In the genomic region with DNA sequence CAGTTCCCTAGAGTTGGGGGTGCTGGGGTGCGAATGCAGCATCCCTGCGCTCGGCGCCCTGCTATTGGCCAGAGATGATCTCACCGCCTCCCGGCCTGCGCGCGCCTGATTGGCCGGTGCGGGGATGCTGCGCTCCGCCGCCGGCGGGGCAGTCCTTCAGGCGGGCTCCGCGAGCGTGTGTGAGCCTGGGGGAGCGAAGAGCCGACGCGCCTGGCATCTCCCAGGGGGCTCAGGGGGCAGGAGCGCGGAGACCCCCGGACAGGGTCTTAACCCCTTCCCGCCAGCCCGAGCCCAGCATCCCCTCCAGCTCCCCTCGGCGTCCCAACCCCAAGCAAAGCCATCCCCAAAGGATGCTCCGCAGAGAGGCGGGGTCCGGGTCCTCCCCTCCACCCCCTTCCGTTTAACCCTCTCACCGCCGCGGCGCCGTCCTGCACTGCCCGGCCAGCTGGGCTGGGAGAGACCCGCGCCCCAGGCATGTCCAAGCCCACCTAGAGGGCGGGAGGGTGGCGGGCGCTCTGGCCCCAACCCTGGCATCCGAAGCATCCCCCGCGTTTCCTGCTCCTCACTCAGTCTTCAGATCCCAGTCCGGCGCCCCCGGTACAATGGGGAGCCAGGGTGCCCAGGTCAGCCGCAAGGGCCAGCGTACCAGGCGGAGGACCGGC, we compare ENCODE assay signal across 1 cellular context.
TF ChIP-seq lines count a peak whose summit lies in the region.

No MANE protein-coding gene starts in this region.

TF ChIP-seq in K562, 482 proteins besides CTCF, POLR2A, EP300 and RAD21 (continued from another document and continues in another):
- TF ChIP-seq CTCFL (IDR thresholded peaks at IDR 0.05; ENCODE audit: borderline replicate concordance, insufficient read depth, low read depth, low read length, poor library complexity, severe bottlenecking), result no peak
- TF ChIP-seq ELF1 (tag; IDR thresholded peaks at IDR 0.05), result no peak
- no peak for TF ChIP-seq ZNF239 (CRISPR knock-in tag; IDR thresholded peaks at IDR 0.05)
- no peak for TF ChIP-seq HMG20A (CRISPR knock-in tag; conservative IDR thresholded peaks at IDR 0.05)
- no peak for TF ChIP-seq AFF1 (IDR thresholded peaks at IDR 0.05; ENCODE audit: low read depth in 1 of 2, partially characterized antibody in 2 of 2)
- peak; percentile 87 for TF ChIP-seq JUND (IDR thresholded peaks at IDR 0.05; ENCODE audit: borderline replicate concordance, low read depth, low read length)
- TF ChIP-seq JUND (tag; IDR thresholded peaks at IDR 0.05; ENCODE audit: borderline replicate concordance, low read depth, low read length), result peak; percentile 77; the same call in 2 of the 3 replicates
- TF ChIP-seq TGIF2 (CRISPR knock-in tag; IDR thresholded peaks at IDR 0.05), result no peak
- no peak for TF ChIP-seq ARID4B (CRISPR knock-in tag; IDR thresholded peaks at IDR 0.05)
- TF ChIP-seq, protein P1, sequence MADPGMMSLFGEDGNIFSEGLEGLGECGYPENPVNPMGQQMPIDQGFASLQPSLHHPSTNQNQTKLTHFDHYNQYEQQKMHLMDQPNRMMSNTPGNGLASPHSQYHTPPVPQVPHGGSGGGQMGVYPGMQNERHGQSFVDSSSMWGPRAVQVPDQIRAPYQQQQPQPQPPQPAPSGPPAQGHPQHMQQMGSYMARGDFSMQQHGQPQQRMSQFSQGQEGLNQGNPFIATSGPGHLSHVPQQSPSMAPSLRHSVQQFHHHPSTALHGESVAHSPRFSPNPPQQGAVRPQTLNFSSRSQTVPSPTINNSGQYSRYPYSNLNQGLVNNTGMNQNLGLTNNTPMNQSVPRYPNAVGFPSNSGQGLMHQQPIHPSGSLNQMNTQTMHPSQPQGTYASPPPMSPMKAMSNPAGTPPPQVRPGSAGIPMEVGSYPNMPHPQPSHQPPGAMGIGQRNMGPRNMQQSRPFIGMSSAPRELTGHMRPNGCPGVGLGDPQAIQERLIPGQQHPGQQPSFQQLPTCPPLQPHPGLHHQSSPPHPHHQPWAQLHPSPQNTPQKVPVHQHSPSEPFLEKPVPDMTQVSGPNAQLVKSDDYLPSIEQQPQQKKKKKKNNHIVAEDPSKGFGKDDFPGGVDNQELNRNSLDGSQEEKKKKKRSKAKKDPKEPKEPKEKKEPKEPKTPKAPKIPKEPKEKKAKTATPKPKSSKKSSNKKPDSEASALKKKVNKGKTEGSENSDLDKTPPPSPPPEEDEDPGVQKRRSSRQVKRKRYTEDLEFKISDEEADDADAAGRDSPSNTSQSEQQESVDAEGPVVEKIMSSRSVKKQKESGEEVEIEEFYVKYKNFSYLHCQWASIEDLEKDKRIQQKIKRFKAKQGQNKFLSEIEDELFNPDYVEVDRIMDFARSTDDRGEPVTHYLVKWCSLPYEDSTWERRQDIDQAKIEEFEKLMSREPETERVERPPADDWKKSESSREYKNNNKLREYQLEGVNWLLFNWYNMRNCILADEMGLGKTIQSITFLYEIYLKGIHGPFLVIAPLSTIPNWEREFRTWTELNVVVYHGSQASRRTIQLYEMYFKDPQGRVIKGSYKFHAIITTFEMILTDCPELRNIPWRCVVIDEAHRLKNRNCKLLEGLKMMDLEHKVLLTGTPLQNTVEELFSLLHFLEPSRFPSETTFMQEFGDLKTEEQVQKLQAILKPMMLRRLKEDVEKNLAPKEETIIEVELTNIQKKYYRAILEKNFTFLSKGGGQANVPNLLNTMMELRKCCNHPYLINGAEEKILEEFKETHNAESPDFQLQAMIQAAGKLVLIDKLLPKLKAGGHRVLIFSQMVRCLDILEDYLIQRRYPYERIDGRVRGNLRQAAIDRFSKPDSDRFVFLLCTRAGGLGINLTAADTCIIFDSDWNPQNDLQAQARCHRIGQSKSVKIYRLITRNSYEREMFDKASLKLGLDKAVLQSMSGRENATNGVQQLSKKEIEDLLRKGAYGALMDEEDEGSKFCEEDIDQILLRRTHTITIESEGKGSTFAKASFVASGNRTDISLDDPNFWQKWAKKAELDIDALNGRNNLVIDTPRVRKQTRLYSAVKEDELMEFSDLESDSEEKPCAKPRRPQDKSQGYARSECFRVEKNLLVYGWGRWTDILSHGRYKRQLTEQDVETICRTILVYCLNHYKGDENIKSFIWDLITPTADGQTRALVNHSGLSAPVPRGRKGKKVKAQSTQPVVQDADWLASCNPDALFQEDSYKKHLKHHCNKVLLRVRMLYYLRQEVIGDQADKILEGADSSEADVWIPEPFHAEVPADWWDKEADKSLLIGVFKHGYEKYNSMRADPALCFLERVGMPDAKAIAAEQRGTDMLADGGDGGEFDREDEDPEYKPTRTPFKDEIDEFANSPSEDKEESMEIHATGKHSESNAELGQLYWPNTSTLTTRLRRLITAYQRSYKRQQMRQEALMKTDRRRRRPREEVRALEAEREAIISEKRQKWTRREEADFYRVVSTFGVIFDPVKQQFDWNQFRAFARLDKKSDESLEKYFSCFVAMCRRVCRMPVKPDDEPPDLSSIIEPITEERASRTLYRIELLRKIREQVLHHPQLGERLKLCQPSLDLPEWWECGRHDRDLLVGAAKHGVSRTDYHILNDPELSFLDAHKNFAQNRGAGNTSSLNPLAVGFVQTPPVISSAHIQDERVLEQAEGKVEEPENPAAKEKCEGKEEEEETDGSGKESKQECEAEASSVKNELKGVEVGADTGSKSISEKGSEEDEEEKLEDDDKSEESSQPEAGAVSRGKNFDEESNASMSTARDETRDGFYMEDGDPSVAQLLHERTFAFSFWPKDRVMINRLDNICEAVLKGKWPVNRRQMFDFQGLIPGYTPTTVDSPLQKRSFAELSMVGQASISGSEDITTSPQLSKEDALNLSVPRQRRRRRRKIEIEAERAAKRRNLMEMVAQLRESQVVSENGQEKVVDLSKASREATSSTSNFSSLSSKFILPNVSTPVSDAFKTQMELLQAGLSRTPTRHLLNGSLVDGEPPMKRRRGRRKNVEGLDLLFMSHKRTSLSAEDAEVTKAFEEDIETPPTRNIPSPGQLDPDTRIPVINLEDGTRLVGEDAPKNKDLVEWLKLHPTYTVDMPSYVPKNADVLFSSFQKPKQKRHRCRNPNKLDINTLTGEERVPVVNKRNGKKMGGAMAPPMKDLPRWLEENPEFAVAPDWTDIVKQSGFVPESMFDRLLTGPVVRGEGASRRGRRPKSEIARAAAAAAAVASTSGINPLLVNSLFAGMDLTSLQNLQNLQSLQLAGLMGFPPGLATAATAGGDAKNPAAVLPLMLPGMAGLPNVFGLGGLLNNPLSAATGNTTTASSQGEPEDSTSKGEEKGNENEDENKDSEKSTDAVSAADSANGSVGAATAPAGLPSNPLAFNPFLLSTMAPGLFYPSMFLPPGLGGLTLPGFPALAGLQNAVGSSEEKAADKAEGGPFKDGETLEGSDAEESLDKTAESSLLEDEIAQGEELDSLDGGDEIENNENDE (IDR thresholded peaks at IDR 0.05; ENCODE audit: low read depth, low read length), result no peak
- TF ChIP-seq, protein P2, sequence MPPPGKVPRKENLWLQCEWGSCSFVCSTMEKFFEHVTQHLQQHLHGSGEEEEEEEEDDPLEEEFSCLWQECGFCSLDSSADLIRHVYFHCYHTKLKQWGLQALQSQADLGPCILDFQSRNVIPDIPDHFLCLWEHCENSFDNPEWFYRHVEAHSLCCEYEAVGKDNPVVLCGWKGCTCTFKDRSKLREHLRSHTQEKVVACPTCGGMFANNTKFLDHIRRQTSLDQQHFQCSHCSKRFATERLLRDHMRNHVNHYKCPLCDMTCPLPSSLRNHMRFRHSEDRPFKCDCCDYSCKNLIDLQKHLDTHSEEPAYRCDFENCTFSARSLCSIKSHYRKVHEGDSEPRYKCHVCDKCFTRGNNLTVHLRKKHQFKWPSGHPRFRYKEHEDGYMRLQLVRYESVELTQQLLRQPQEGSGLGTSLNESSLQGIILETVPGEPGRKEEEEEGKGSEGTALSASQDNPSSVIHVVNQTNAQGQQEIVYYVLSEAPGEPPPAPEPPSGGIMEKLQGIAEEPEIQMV (tag; conservative IDR thresholded peaks at IDR 0.05; ENCODE audit: low read depth), result no peak
- peak; percentile 34; the same call in 1 of the 2 replicates for TF ChIP-seq CTBP1 (IDR thresholded peaks at IDR 0.05; ENCODE audit: borderline replicate concordance)
- TF ChIP-seq, protein P3, sequence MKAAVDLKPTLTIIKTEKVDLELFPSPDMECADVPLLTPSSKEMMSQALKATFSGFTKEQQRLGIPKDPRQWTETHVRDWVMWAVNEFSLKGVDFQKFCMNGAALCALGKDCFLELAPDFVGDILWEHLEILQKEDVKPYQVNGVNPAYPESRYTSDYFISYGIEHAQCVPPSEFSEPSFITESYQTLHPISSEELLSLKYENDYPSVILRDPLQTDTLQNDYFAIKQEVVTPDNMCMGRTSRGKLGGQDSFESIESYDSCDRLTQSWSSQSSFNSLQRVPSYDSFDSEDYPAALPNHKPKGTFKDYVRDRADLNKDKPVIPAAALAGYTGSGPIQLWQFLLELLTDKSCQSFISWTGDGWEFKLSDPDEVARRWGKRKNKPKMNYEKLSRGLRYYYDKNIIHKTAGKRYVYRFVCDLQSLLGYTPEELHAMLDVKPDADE (conservative IDR thresholded peaks at IDR 0.05; ENCODE audit: control insufficient read depth, low read depth, low read length), result no peak
- no peak for TF ChIP-seq ZNF57 (CRISPR knock-in tag; IDR thresholded peaks at IDR 0.05)
